Comparison of ENCODE assay signal across 9 cellular contexts in genomic region chr9:129968690-129969485, GRCh38.
DNase-seq lines count a peak whose midpoint lies in the region; ATAC-seq and TF ChIP-seq lines count a peak whose summit lies in the region.
"Had no signal": no experiment of that assay in that cellular context is flagged by ENCODE, and none has a peak within 500 bp of the region (broad histone marks: within the 10 kb centered on the region; RNA-seq: fewer than 3 reads in every experiment).

No MANE protein-coding gene starts in this region.

- no peak for TF ChIP-seq CTCF in BE2C (IDR thresholded peaks at IDR 0.05; ENCODE audit: low read depth, low read length)

- H3K27me3 Mint-ChIP-seq in activated CD8-positive, alpha-beta T cell treated with anti-CD3 and anti-CD28 coated beads, Interleukin-2, amount 10 ng/mL, durations not matched to agents 7 days and 5 days (ENCODE audit: low read depth), result no peaks in the 10 kb centered on the region

- H3K4me3 ChIP-seq in subcutaneous abdominal adipose tissue (ENCODE audit: low read depth in 1 of 5, low read length in 5 of 5), result no peak overlapping the region
- no peak overlapping the region for H3K4me3 ChIP-seq in BE2C (ENCODE audit: low read depth, low read length)
- H3K4me3 ChIP-seq: BLaER1 had no signal

- no peak for DNase-seq in activated CD4-positive, CD25-positive, alpha-beta regulatory T cell (lab: John Stamatoyannopoulos, UW)
- no peak for DNase-seq in activated CD8-positive, alpha-beta T cell treated with anti-CD3 and anti-CD28 coated beads, Interleukin-2, amount 10 ng/mL, durations not matched to agents 7 days and 5 days
- DNase-seq in glomerular visceral epithelial cell (ENCODE audit: extremely low spot score) (peak; percentile 36), BE2C (no peak)
- no peak for DNase-seq in activated CD4-positive, CD25-positive, alpha-beta regulatory T cell treated with anti-CD3 and anti-CD28 coated beads, Interleukin-2, amount 50 U/mL, for 72 hours

- H3K4me1 ChIP-seq in subcutaneous abdominal adipose tissue (ENCODE audit: control insufficient read depth in 5 of 5, insufficient read depth in 5 of 5, low read length in 5 of 5) (peaks cover 5 to 26% (median 16%) of the 10 kb centered on the region in 5 donors), BE2C (peaks cover 9% of the 10 kb centered on the region)

- POLR2A ChIA-PET in activated CD8-positive, alpha-beta T cell treated with anti-CD3 and anti-CD28 coated beads, Interleukin-2, amount 10 ng/mL, durations not matched to agents 7 days and 5 days (lab: Charles Lee), result interaction anchor here (1.2 kb wide), 1 partner anchor 82 kb away, joined by 4 read pairs; no protein-coding TSS in a partner anchor

- no peak overlapping the region for H3K4me3 Mint-ChIP-seq in activated CD8-positive, alpha-beta T cell treated with anti-CD3 and anti-CD28 coated beads, Interleukin-2, amount 10 ng/mL, durations not matched to agents 7 days and 5 days

- CTCF ChIA-PET in activated CD8-positive, alpha-beta T cell treated with anti-CD3 and anti-CD28 coated beads, Interleukin-2, amount 10 ng/mL, durations not matched to agents 7 days and 5 days (lab: Charles Lee), result interaction anchor here (1.0 kb wide), 1 partner anchor 13 kb away, joined by 3 read pairs; no protein-coding TSS in a partner anchor

- H3K9ac ChIP-seq in subcutaneous abdominal adipose tissue (ENCODE audit: low read length in 5 of 5), result no peak overlapping the region
- H3K9ac ChIP-seq: BLaER1 had no signal

- H3K9me3 ChIP-seq in subcutaneous abdominal adipose tissue (ENCODE audit: control insufficient read depth in 5 of 5, low read length in 5 of 5) (no peaks in the 10 kb centered on the region), BE2C (no peaks in the 10 kb centered on the region)
- H3K9me3 ChIP-seq: BLaER1 had no signal

- H3K36me3 ChIP-seq in subcutaneous abdominal adipose tissue (ENCODE audit: control insufficient read depth in 5 of 5, insufficient read depth in 5 of 5, low read length in 5 of 5) (peaks cover 0 to 22% (median 3%) of the 10 kb centered on the region in 5 donors), BE2C (0 out of 2 replicates have a peak, but pooled peaks cover 6% of the 10 kb centered on the region)
- H3K36me3 ChIP-seq: BLaER1 had no signal

- no peaks in the 10 kb centered on the region for H3K27me3 ChIP-seq in subcutaneous abdominal adipose tissue (ENCODE audit: control insufficient read depth in 5 of 5, insufficient read depth in 4 of 5, low read length in 5 of 5)
- no peaks in the 10 kb centered on the region for H3K27me3 ChIP-seq in BE2C
- H3K27me3 ChIP-seq: BLaER1 had no signal

- peak overlapping the region; percentile 27 for H3K27ac Mint-ChIP-seq in activated CD8-positive, alpha-beta T cell treated with anti-CD3 and anti-CD28 coated beads, Interleukin-2, amount 10 ng/mL, durations not matched to agents 7 days and 5 days

- H3K4me1 Mint-ChIP-seq in activated CD8-positive, alpha-beta T cell treated with anti-CD3 and anti-CD28 coated beads, Interleukin-2, amount 10 ng/mL, durations not matched to agents 7 days and 5 days (ENCODE audit: low read depth), result peaks cover 54% of the 10 kb centered on the region

- H3K36me3 Mint-ChIP-seq in activated CD8-positive, alpha-beta T cell treated with anti-CD3 and anti-CD28 coated beads, Interleukin-2, amount 10 ng/mL, durations not matched to agents 7 days and 5 days (ENCODE audit: low read depth), result peaks cover 56% of the 10 kb centered on the region

- H3K27ac ChIP-seq in subcutaneous abdominal adipose tissue (ENCODE audit: low read depth, low read length), result peak overlapping the region; percentile 16
- H3K27ac ChIP-seq: BLaER1 had no signal

- ATAC-seq in activated CD4-positive, CD25-positive, alpha-beta regulatory T cell treated with anti-CD3 and anti-CD28 coated beads, Interleukin-2, amount 50 U/mL, for 24 hours, result peak; percentile 74 to 82
- ATAC-seq in activated CD8-positive, alpha-beta T cell treated with anti-CD3 and anti-CD28 coated beads, Interleukin-2, amount 10 ng/mL, durations not matched to agents 7 days and 5 days, result no peak
- no peak for ATAC-seq in GM18907 (IDR thresholded peaks at IDR 0.05; ENCODE audit: unreplicated experiment)

- no peaks in the 10 kb centered on the region for H3K9me3 Mint-ChIP-seq in activated CD8-positive, alpha-beta T cell treated with anti-CD3 and anti-CD28 coated beads, Interleukin-2, amount 10 ng/mL, durations not matched to agents 7 days and 5 days (ENCODE audit: insufficient read depth)

Comparison
In these comparisons a context has a peak if more than half of its experiments do, and no peak if none do; other contexts are left out.
1. ATAC-seq: peak in activated CD4-positive, CD25-positive, alpha-beta regulatory T cell treated with anti-CD3 and anti-CD28 coated beads, Interleukin-2, amount 50 U/mL, for 24 hours (2 of 2); none in activated CD8-positive, alpha-beta T cell treated with anti-CD3 and anti-CD28 coated beads, Interleukin-2, amount 10 ng/mL, durations not matched to agents 7 days and 5 days (single experiment) and GM18907 (single experiment).